In the genomic region with DNA sequence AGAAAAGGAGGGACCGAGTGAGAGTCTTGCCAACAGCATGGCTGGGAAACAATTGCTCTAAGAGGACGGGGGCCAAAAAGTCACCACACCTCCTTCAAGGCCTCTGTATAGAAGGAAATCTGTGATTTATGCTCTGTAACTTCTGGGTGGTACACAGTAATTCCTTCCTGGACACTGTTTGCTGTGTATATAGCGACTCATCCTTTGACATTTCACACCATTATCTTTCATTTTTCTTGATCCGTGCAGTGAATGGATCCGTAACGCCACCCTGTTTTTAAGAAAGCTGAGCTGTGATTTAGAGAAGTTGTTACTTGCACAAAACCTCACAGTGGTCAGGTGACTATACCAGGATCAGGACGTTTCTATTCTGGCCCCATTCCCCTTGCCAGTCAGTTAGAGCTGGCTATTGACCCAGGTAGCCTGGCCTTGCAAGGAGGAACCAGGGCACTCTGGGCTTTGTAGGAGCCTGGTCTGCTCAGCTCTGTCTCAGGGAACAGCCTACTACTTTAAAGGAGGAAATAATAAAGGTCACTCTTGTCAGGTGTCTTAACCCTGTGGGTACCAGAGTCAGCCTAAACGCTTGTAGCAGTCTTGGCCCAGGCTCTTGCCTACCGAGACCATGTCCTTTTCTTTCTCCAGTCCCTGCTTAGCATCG, we compare ENCODE assay signal across 13 cellular contexts.
A peak's percentile ranks its signal among the peaks of the same experiment; 100 is the strongest.
DNase-seq lines count a peak whose midpoint lies in the region; ATAC-seq and TF ChIP-seq lines count a peak whose summit lies in the region.
"Had no signal": no experiment of that assay in that cellular context is flagged by ENCODE, and none has a peak within 500 bp of the region (broad histone marks: within the 10 kb centered on the region; RNA-seq: fewer than 3 reads in every experiment).

No MANE protein-coding gene starts in this region.

- no peak overlapping the region for H3K9ac ChIP-seq in mesendoderm (ENCODE audit: low read length)
- H3K9ac ChIP-seq: neural progenitor cell had no signal

- H3K4ac ChIP-seq in mesendoderm (ENCODE audit: low read depth, low read length), result peak overlapping the region; percentile 17

- in situ Hi-C loops in ACHN (cut with HindIII; ENCODE audit: low pct_ligation_motif_present, low pct_unique_long_range_greater_than_20kb, low sequenced_read_pairs), result no loop called here

- H3K79me1 ChIP-seq in mesendoderm (ENCODE audit: low read length), result no peaks in the 10 kb centered on the region

- H3K4me1 ChIP-seq in mesendoderm (ENCODE audit: control insufficient read depth, low read depth, low read length), result peaks cover 25% of the 10 kb centered on the region

- no peak overlapping the region for H3K23ac ChIP-seq in mesendoderm (ENCODE audit: low read length)

- H3K36me3 ChIP-seq in mesendoderm (ENCODE audit: control insufficient read depth, insufficient read depth, low read length), result no peaks in the 10 kb centered on the region
- H3K36me3 ChIP-seq: neural progenitor cell had no signal

- H3K27ac Mint-ChIP-seq in type B pancreatic cell, result peak overlapping the region; percentile 95
- H3K27ac Mint-ChIP-seq: neural progenitor cell had no signal

- H2BK15ac ChIP-seq in mesendoderm (replicated peaks; ENCODE audit: low read depth), result no peak overlapping the region

- DNase-seq in Right ventricle myocardium superior (no peak), left cardiac atrium (no peak), coronary artery (ENCODE audit: low spot score) (no peak), mesendoderm (no peak), type B pancreatic cell (ENCODE audit: extremely low spot score, unreplicated experiment) (no peak), LoVo (ENCODE audit: low spot score) (no peak), ACHN (no peak), NCI-H345 (lab: John Stamatoyannopoulos, UW) (no peak)
- DNase-seq: activated CD4-positive, alpha-beta T cell treated with anti-CD3 and anti-CD28 coated beads for 4 hours; cortex of kidney; Kasumi-1; NCI-H446 had no signal

- no peak overlapping the region for H2BK120ac ChIP-seq in mesendoderm (ENCODE audit: low read depth, low read length)

- intact Hi-C loops in Right ventricle myocardium superior (cut with DNase I) (no loop called here), left cardiac atrium (cut with DNase I) (no loop called here)

- H2AK5ac ChIP-seq in mesendoderm (ENCODE audit: low read length), result no peak overlapping the region

- ATAC-seq in Right ventricle myocardium superior (ENCODE audit: poor library complexity) (peak; percentile 7), left cardiac atrium (no peak)

- peak overlapping the region; percentile 54 for H3K4me3 Mint-ChIP-seq in type B pancreatic cell
- H3K4me3 Mint-ChIP-seq: neural progenitor cell had no signal

- WGBS in mesendoderm (ENCODE audit: extremely low coverage, insufficient coverage, low lambda C conversion rate), result no CpG with 5 or more reads among the region's 10 CpGs

- H3K9me3 Mint-ChIP-seq in type B pancreatic cell, result peaks cover 8% of the 10 kb centered on the region
- H3K9me3 Mint-ChIP-seq: neural progenitor cell had no signal

- H3K79me2 ChIP-seq in mesendoderm (ENCODE audit: control insufficient read depth, insufficient read depth, low read length), result no peaks in the 10 kb centered on the region

- no peak overlapping the region for H4K5ac ChIP-seq in mesendoderm (ENCODE audit: low read length)

- H3K27me3 Mint-ChIP-seq in type B pancreatic cell, result no peaks in the 10 kb centered on the region

- H3K27ac ChIP-seq in coronary artery (peak overlapping the region; percentile 44 to 79), mesendoderm (ENCODE audit: low read depth, low read length) (no peak overlapping the region)
- H3K27ac ChIP-seq: neural progenitor cell had no signal

- peak overlapping the region; percentile 13 for H3K18ac ChIP-seq in mesendoderm (ENCODE audit: low read length)

- no peak overlapping the region for H4K8ac ChIP-seq in mesendoderm (ENCODE audit: low read depth, low read length)

- no peak overlapping the region for H2BK5ac ChIP-seq in mesendoderm (ENCODE audit: low read length)

- TF ChIP-seq CTCF in coronary artery (IDR thresholded peaks at IDR 0.05) (no peak), type B pancreatic cell (conservative IDR thresholded peaks at IDR 0.05) (no peak)

- no peak overlapping the region for H3K4me3 ChIP-seq in coronary artery
- no peak overlapping the region for H3K4me3 ChIP-seq in mesendoderm (ENCODE audit: low read length)
- H3K4me3 ChIP-seq: neural progenitor cell had no signal

- H3K36me3 Mint-ChIP-seq in type B pancreatic cell, result no peaks in the 10 kb centered on the region
- H3K36me3 Mint-ChIP-seq: neural progenitor cell had no signal

- no peaks in the 10 kb centered on the region for H3K27me3 ChIP-seq in mesendoderm (ENCODE audit: insufficient read depth, low read length, poor library complexity)
- H3K27me3 ChIP-seq: neural progenitor cell had no signal

- H3K56ac ChIP-seq in mesendoderm (ENCODE audit: low read length), result no peak overlapping the region

- H3K4me1 Mint-ChIP-seq in type B pancreatic cell (ENCODE audit: unreplicated experiment), result peaks cover 74% of the 10 kb centered on the region

- H3K4me2 ChIP-seq in mesendoderm (ENCODE audit: low read length), result no peak overlapping the region
- H3K4me2 ChIP-seq: neural progenitor cell had no signal
